ENCODE assay signal across 19 cellular contexts in the genomic region with DNA sequence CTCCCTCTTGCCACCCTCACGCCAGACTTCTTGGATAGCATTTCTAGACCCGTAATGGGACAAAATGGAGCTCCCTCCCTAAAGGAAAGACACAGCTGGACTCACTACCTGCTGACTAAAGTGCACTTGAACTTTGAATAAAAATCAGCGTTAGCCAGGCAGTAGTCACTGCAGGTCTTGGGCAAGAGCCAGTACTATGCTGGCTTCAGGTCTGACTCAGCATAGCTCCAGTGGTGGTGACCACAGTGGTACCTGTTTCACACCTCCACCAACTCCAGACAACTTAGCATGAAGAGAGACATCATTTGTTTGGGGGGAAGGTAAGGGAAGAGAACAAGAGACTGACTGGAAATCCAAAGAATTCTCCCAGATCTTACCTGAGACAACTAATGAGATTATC.
DNase-seq lines count a peak whose midpoint lies in the region; ATAC-seq and TF ChIP-seq lines count a peak whose summit lies in the region.
"Had no signal": no experiment of that assay in that cellular context is flagged by ENCODE, and none has a peak within 500 bp of the region (broad histone marks: within the 10 kb centered on the region; RNA-seq: fewer than 3 reads in every experiment).

No MANE protein-coding gene starts in this region.

- no peaks in the 10 kb centered on the region for H3K4me1 Mint-ChIP-seq in stimulated activated naive B cell treated with anti-CD40 and anti-IgM and Interleukin-4, amounts not matched to agents 10 μg/mL and 1 μg/mL and 100 μg/mL, for 72 hours
- H3K4me1 Mint-ChIP-seq in activated T-helper 17 cell treated with anti-CD3 and anti-CD28 coated beads, Interleukin-2, amount 50 U/mL, for 72 hours: no peaks in the 10 kb centered on the region
- H3K4me1 Mint-ChIP-seq: CD14-positive monocyte; CD8-positive, alpha-beta memory T cell had no signal

- no peaks in the 10 kb centered on the region for H3K27me3 Mint-ChIP-seq in stimulated activated naive B cell treated with anti-CD40 and anti-IgM and Interleukin-4, amounts not matched to agents 10 μg/mL and 1 μg/mL and 100 μg/mL, for 72 hours
- no peaks in the 10 kb centered on the region for H3K27me3 Mint-ChIP-seq in activated T-helper 17 cell treated with anti-CD3 and anti-CD28 coated beads, Interleukin-2, amount 50 U/mL, for 72 hours
- H3K27me3 Mint-ChIP-seq: CD8-positive, alpha-beta memory T cell had no signal

- 0 out of 3 replicates have a peak, but pooled peaks have one; percentile 36 for ATAC-seq in RWPE2 (ENCODE audit: low read depth)
- no peak for ATAC-seq in stimulated activated naive B cell treated with anti-CD40 and anti-IgM and Interleukin-4, amounts not matched to agents 10 μg/mL and 1 μg/mL and 100 μg/mL, for 72 hours (replicated peaks)
- ATAC-seq in activated T-helper 17 cell treated with anti-CD3 and anti-CD28 coated beads, Interleukin-2, amount 50 U/mL, for 72 hours (replicated peaks): no peak

- no peaks in the 10 kb centered on the region for H3K4me1 ChIP-seq in RWPE2 (ENCODE audit: insufficient read depth, poor library complexity, severe bottlenecking)
- H3K4me1 ChIP-seq: Caco-2, HAP-1 had no signal

- H3K4me3 Mint-ChIP-seq in stimulated activated naive B cell treated with anti-CD40 and anti-IgM and Interleukin-4, amounts not matched to agents 10 μg/mL and 1 μg/mL and 100 μg/mL, for 72 hours: no peak overlapping the region
- no peak overlapping the region for H3K4me3 Mint-ChIP-seq in activated T-helper 17 cell treated with anti-CD3 and anti-CD28 coated beads, Interleukin-2, amount 50 U/mL, for 72 hours
- H3K4me3 Mint-ChIP-seq: CD14-positive monocyte; CD8-positive, alpha-beta memory T cell had no signal

- no peak overlapping the region for H3K27ac Mint-ChIP-seq in stimulated activated naive B cell treated with anti-CD40 and anti-IgM and Interleukin-4, amounts not matched to agents 10 μg/mL and 1 μg/mL and 100 μg/mL, for 72 hours
- no peak overlapping the region for H3K27ac Mint-ChIP-seq in activated T-helper 17 cell treated with anti-CD3 and anti-CD28 coated beads, Interleukin-2, amount 50 U/mL, for 72 hours
- H3K27ac Mint-ChIP-seq: CD14-positive monocyte; CD8-positive, alpha-beta memory T cell had no signal

- H3K27ac ChIP-seq in RWPE2 (ENCODE audit: poor library complexity, severe bottlenecking): no peak overlapping the region
- H3K27ac ChIP-seq: 22Rv1 had no signal

- peaks cover 4 to 7% of the 10 kb centered on the region in 2 donors for H3K9me3 Mint-ChIP-seq in stimulated activated naive B cell treated with anti-CD40 and anti-IgM and Interleukin-4, amounts not matched to agents 10 μg/mL and 1 μg/mL and 100 μg/mL, for 72 hours
- peaks cover 16% of the 10 kb centered on the region for H3K9me3 Mint-ChIP-seq in activated T-helper 17 cell treated with anti-CD3 and anti-CD28 coated beads, Interleukin-2, amount 50 U/mL, for 72 hours

- no peaks in the 10 kb centered on the region for H3K36me3 ChIP-seq in RWPE2 (ENCODE audit: low read depth)
- H3K36me3 ChIP-seq: HAP-1 had no signal

- no peaks in the 10 kb centered on the region for H3K36me3 Mint-ChIP-seq in stimulated activated naive B cell treated with anti-CD40 and anti-IgM and Interleukin-4, amounts not matched to agents 10 μg/mL and 1 μg/mL and 100 μg/mL, for 72 hours
- H3K36me3 Mint-ChIP-seq in activated T-helper 17 cell treated with anti-CD3 and anti-CD28 coated beads, Interleukin-2, amount 50 U/mL, for 72 hours (ENCODE audit: low read depth): no peaks in the 10 kb centered on the region
- H3K36me3 Mint-ChIP-seq: CD14-positive monocyte; CD8-positive, alpha-beta memory T cell had no signal

- no peak for TF ChIP-seq CTCF in RWPE2 (IDR thresholded peaks at IDR 0.05; ENCODE audit: poor library complexity, severe bottlenecking)

- no peaks in the 10 kb centered on the region for H3K27me3 ChIP-seq in RWPE2 (ENCODE audit: insufficient read depth, poor library complexity, severe bottlenecking)

- DNase-seq in DMS53 (lab: John Stamatoyannopoulos, UW): peak; percentile 1
- no peak for DNase-seq in DMS53 treated with DMSO at 0.1 percent for 48 hours (lab: John Stamatoyannopoulos, UW; ENCODE audit: unreplicated experiment)
- peak; percentile 3 for DNase-seq in H4 (ENCODE audit: low spot score)
- DNase-seq in RWPE2 (ENCODE audit: low spot score): no peak
- peak; percentile 4 for DNase-seq in glomerular visceral epithelial cell (ENCODE audit: extremely low spot score)
- DNase-seq in activated T-cell treated with anti-CD3 and anti-CD28 coated beads, Interleukin-2, amount 50 U/mL, for 1 hour: no peak
- no peak for DNase-seq in stimulated activated naive B cell treated with anti-CD40 and anti-IgM and Interleukin-4, amounts not matched to agents 10 μg/mL and 1 μg/mL and 100 μg/mL, for 72 hours
- DNase-seq: Caco-2; CD8-positive, alpha-beta memory T cell; DMS79; EL; GDM1; GOT3; IMR-90; KBM-7 had no signal

- H3K9me3 ChIP-seq in RWPE2 (ENCODE audit: severe bottlenecking): no peaks in the 10 kb centered on the region
- H3K9me3 ChIP-seq: Caco-2, HAP-1 had no signal

- H3K4me3 ChIP-seq in RWPE2 (ENCODE audit: severe bottlenecking): no peak overlapping the region
- H3K4me3 ChIP-seq: HAP-1 had no signal

Comparison
In these comparisons a context has a peak if more than half of its experiments do, and no peak if none do; other contexts are left out.
1. DNase-seq: peak in DMS53 (single experiment), H4 (single experiment) and glomerular visceral epithelial cell (single experiment); none in DMS53 treated with DMSO at 0.1 percent for 48 hours (single experiment), RWPE2 (single experiment), activated T-cell treated with anti-CD3 and anti-CD28 coated beads, Interleukin-2, amount 50 U/mL, for 1 hour (single experiment) and stimulated activated naive B cell treated with anti-CD40 and anti-IgM and Interleukin-4, amounts not matched to agents 10 μg/mL and 1 μg/mL and 100 μg/mL, for 72 hours (single experiment).